In the genomic region with DNA sequence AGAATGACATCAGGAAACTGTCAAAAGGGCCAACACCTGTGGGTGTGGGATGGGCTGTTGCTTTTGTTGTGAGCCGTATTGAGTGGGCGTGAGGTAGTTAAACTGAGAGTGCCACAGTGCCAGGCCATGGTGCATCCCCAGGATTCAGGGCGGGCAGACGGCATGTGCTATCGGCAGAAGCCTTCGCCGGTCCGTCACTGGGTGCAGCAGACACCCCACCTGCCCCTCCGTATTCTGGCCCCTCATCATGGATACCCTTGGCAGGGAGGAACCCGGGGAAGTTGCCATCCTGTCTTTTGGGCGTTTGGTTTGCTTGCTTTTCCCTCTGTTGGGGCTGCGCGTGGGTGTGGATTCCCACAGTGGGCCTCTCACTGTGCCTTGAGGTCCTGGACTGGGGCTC, we compare ENCODE assay signal across 1 cellular context.
TF ChIP-seq lines count a peak whose summit lies in the region.

No MANE protein-coding gene starts in this region.

TF ChIP-seq in H1, 55 proteins besides CTCF, POLR2A, EP300 and RAD21:
- TF ChIP-seq POLR2AphosphoS5 (IDR thresholded peaks at IDR 0.05; ENCODE audit: low read depth, low read length) (no peak), PHF8 (conservative IDR thresholded peaks at IDR 0.05; ENCODE audit: low read depth, low read length) (no peak), MAFK (IDR thresholded peaks at IDR 0.05; ENCODE audit: low read depth, low read length) (no peak), CBX5 (IDR thresholded peaks at IDR 0.05; ENCODE audit: low read depth, low read length) (no peak), SP2 (IDR thresholded peaks at IDR 0.05; ENCODE audit: low read length) (no peak), TEAD4 (IDR thresholded peaks at IDR 0.05; ENCODE audit: low read depth, low read length) (no peak), TAF1 (IDR thresholded peaks at IDR 0.05; ENCODE audit: low read depth, low read length) (no peak), RFX5 (IDR thresholded peaks at IDR 0.05; ENCODE audit: borderline replicate concordance, low read depth, low read length) (no peak), RXRA (IDR thresholded peaks at IDR 0.05; ENCODE audit: insufficient read depth, low read depth, low read length) (no peak)
